ENCODE assay signal across 30 cellular contexts in the genomic region with DNA sequence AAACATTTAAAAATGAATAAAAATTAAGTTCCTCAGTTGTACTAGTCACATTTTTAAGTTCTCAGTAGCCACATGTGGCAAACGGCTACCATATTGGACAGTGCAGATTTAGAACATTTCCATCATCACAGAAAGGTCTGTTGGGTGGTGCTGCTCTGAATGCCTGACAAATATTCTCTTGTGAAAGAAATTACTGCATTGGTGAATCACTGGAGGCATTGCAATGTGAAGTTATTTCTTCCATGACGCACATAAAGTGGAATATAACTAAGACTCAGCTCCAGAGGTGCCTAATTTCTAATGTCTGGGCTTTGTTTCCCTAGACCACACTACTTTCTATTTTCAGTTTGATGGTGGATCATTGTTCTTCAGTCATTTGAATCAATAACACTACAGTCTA. TPM values are rescaled to one million over a fixed set of nuclear protein-coding genes. Genes with fewer than 3 reads are reported as not detected.
"Had no signal": no experiment of that assay in that cellular context is flagged by ENCODE, and none has a peak within 500 bp of the region (broad histone marks: within the 10 kb centered on the region; RNA-seq: fewer than 3 reads in every experiment).

No MANE protein-coding gene starts in this region.

- H3K27me3 ChIP-seq: adrenal gland, ascending aorta, gastrocnemius medialis, left lung, neural progenitor cell, right lobe of liver, vagina had no signal

- ATAC-seq: activated CD8-positive, alpha-beta T cell treated with anti-CD3 and anti-CD28 coated beads for 36 hours; gastrocnemius medialis had no signal

- H3K4me1 ChIP-seq: adrenal gland, ascending aorta, gastrocnemius medialis, lower lobe of right lung, right lobe of liver, vagina had no signal

- H3K36me3 ChIP-seq: adrenal gland, ascending aorta, gastrocnemius medialis, left lung, lower lobe of right lung, neural progenitor cell, right lobe of liver, thoracic aorta, vagina had no signal

- H3K36me3 Mint-ChIP-seq: brain; natural killer cell; neural progenitor cell; stimulated activated effector memory CD8-positive, alpha-beta T cell treated with anti-CD3 and anti-CD28 coated beads, Interleukin-12 subunit alpha, Interleukin-12 subunit beta, amount 100 ng/mL, for 72 hours; type B pancreatic cell had no signal

- H3K9me3 ChIP-seq: adrenal gland, ascending aorta, gastrocnemius medialis, left lung, lower lobe of right lung, right lobe of liver, thoracic aorta, vagina had no signal

- DNase-seq: activated B cell treated with CpG ODN at 0.5 μM for 24 hours; activated CD4-positive, alpha-beta T cell treated with anti-CD3 and anti-CD28 coated beads, Interleukin-2, amount 50 U/mL, for 1 hour; activated CD8-positive, alpha-beta T cell treated with anti-CD3 and anti-CD28 coated beads for 36 hours; activated naive CD4-positive, alpha-beta T cell treated with Interleukin-2 at 50 U/mL for 16 hours; activated naive CD8-positive, alpha-beta T cell treated with anti-CD3 and anti-CD28 coated beads for 36 hours; activated T-cell treated with anti-CD3 and anti-CD28 coated beads, Interleukin-2, amount 50 U/mL, for 48 hours; adrenal gland; cortex of kidney; gastrocnemius medialis; glutamatergic neuron; left lung; lower lobe of right lung; natural killer cell; right lobe of liver; stimulated activated CD4-positive, alpha-beta T cell treated with anti-CD3 and anti-CD28 coated beads, Interleukin-12 subunit alpha, Interleukin-12 subunit beta, amount 100 ng/mL, for 4 hours; stimulated activated CD4-positive, alpha-beta T cell treated with anti-CD3 and anti-CD28 coated beads, Interleukin-4, amount 100 ng/mL, for 1 hour; SW 1271; T-helper 17 cell had no signal

- H3K27ac Mint-ChIP-seq: activated B cell treated with CpG ODN at 0.5 μM for 24 hours; activated CD8-positive, alpha-beta T cell treated with anti-CD3 and anti-CD28 coated beads for 36 hours; activated naive CD8-positive, alpha-beta T cell treated with anti-CD3 and anti-CD28 coated beads for 36 hours; natural killer cell; neural progenitor cell; stimulated activated effector memory CD8-positive, alpha-beta T cell treated with anti-CD3 and anti-CD28 coated beads, Interleukin-12 subunit alpha, Interleukin-12 subunit beta, amount 100 ng/mL, for 72 hours; stimulated activated naive CD8-positive, alpha-beta T cell treated with anti-CD3 and anti-CD28 coated beads, Interleukin-15, Interleukin-2, amounts not matched to agents 100 ng/mL and 50 ng/mL, for 24 hours; T-helper 17 cell; type B pancreatic cell had no signal

- H3K4me3 Mint-ChIP-seq: activated B cell treated with CpG ODN at 0.5 μM for 24 hours; activated CD8-positive, alpha-beta T cell treated with anti-CD3 and anti-CD28 coated beads for 36 hours; activated naive CD8-positive, alpha-beta T cell treated with anti-CD3 and anti-CD28 coated beads for 36 hours; brain; natural killer cell; neural progenitor cell; stimulated activated effector memory CD8-positive, alpha-beta T cell treated with anti-CD3 and anti-CD28 coated beads, Interleukin-12 subunit alpha, Interleukin-12 subunit beta, amount 100 ng/mL, for 72 hours; stimulated activated naive CD8-positive, alpha-beta T cell treated with anti-CD3 and anti-CD28 coated beads, Interleukin-15, Interleukin-2, amounts not matched to agents 100 ng/mL and 50 ng/mL, for 24 hours; T-helper 17 cell; type B pancreatic cell had no signal

- H3K4me3 ChIP-seq: adrenal gland, ascending aorta, gastrocnemius medialis, left lung, lower lobe of right lung, neural progenitor cell, right lobe of liver, skin epidermis, thoracic aorta, vagina had no signal

- H3K27ac ChIP-seq: adrenal gland, ascending aorta, gastrocnemius medialis, left lung, lower lobe of right lung, neural progenitor cell, right lobe of liver, skin epidermis, thoracic aorta, vagina had no signal

- H3K9ac ChIP-seq: neural progenitor cell had no signal

- H3K4me1 Mint-ChIP-seq: activated B cell treated with CpG ODN at 0.5 μM for 24 hours; brain; stimulated activated effector memory CD8-positive, alpha-beta T cell treated with anti-CD3 and anti-CD28 coated beads, Interleukin-12 subunit alpha, Interleukin-12 subunit beta, amount 100 ng/mL, for 72 hours; T-helper 17 cell had no signal

- H2AFZ ChIP-seq: neural progenitor cell had no signal

- H3K9me3 Mint-ChIP-seq: activated CD8-positive, alpha-beta T cell treated with anti-CD3 and anti-CD28 coated beads for 36 hours; activated naive CD8-positive, alpha-beta T cell treated with anti-CD3 and anti-CD28 coated beads for 36 hours; natural killer cell; stimulated activated naive CD8-positive, alpha-beta T cell treated with anti-CD3 and anti-CD28 coated beads, Interleukin-15, Interleukin-2, amounts not matched to agents 100 ng/mL and 50 ng/mL, for 24 hours; type B pancreatic cell had no signal

- H3K27me3 Mint-ChIP-seq: activated B cell treated with CpG ODN at 0.5 μM for 24 hours; activated CD8-positive, alpha-beta T cell treated with anti-CD3 and anti-CD28 coated beads for 36 hours; activated naive CD8-positive, alpha-beta T cell treated with anti-CD3 and anti-CD28 coated beads for 36 hours; stimulated activated naive CD8-positive, alpha-beta T cell treated with anti-CD3 and anti-CD28 coated beads, Interleukin-15, Interleukin-2, amounts not matched to agents 100 ng/mL and 50 ng/mL, for 24 hours had no signal

- H3K4me2 ChIP-seq: neural progenitor cell had no signal

RNA-seq across cellular contexts. Expression of a gene that starts 44.9 kb away (rescaled TPM):
- total RNA-seq: ascending aorta, chondrocyte, endothelial cell of umbilical vein, gastrocnemius medialis, omental fat pad, right lobe of liver, thoracic aorta, vagina had no signal
- polyA plus RNA-seq: endothelial cell of umbilical vein had no signal
